Comparison of ENCODE assay signal across 33 cellular contexts in the genomic region with DNA sequence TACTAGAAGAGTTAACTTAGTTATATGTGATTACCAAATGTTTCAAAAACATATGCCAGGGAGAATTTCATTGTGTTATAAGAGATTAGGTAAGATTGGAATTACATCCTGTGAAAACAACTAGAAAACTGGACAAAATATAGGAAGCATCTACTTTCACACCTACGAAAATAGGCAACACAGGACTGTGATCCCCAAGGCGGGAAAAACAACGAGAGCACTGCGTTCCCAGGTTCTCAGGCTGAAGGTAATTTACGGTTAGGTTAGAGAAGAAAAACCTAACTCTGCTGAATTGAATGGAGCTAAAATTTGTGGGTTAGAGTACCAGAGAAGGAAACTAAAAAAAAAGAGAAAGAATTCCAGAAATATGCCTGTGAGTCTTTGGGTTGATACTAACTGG. TPM values are rescaled to one million over a fixed set of nuclear protein-coding genes. Genes with fewer than 3 reads are reported as not detected.
"Had no signal": no experiment of that assay in that cellular context is flagged by ENCODE, and none has a peak within 500 bp of the region (broad histone marks: within the 10 kb centered on the region; RNA-seq: fewer than 3 reads in every experiment).

No MANE protein-coding gene starts in this region.

- H3K4me1 Mint-ChIP-seq: naive thymus-derived CD8-positive, alpha-beta T cell; stimulated activated memory B cell treated with anti-CD40 and anti-IgM and Interleukin-4, amounts not matched to agents 10 μg/mL and 1 μg/mL and 100 μg/mL, for 72 hours; stimulated activated naive CD8-positive, alpha-beta T cell treated with anti-CD3 and anti-CD28 coated beads, Interleukin-15, amount 100 ng/mL, for 72 hours had no signal

- ATAC-seq: naive thymus-derived CD8-positive, alpha-beta T cell; natural killer cell treated with Interleukin-12 subunit alpha and Interleukin-12 subunit beta and Interleukin-15 and Interleukin-18, amount 100 ng/mL, for 72 hours; psoas muscle; right cardiac atrium; sciatic nerve; stimulated activated memory B cell treated with anti-CD40 and anti-IgM and Interleukin-4, amounts not matched to agents 10 μg/mL and 1 μg/mL and 100 μg/mL, for 72 hours; stimulated activated naive CD8-positive, alpha-beta T cell treated with anti-CD3 and anti-CD28 coated beads, Interleukin-15, amount 100 ng/mL, for 72 hours; stimulated activated naive CD8-positive, alpha-beta T cell treated with anti-CD3 and anti-CD28 coated beads, Interleukin-15, Interleukin-2, amounts not matched to agents 100 U/mL and 50 U/mL, for 24 hours; upper lobe of right lung had no signal

- H3K4me3 Mint-ChIP-seq: naive thymus-derived CD8-positive, alpha-beta T cell; natural killer cell treated with Interleukin-12 subunit alpha and Interleukin-12 subunit beta and Interleukin-15 and Interleukin-18, amount 100 ng/mL, for 72 hours; nephron progenitor cell; neural crest cell; stimulated activated memory B cell treated with anti-CD40 and anti-IgM and Interleukin-4, amounts not matched to agents 10 μg/mL and 1 μg/mL and 100 μg/mL, for 72 hours; stimulated activated naive CD8-positive, alpha-beta T cell treated with anti-CD3 and anti-CD28 coated beads, Interleukin-15, amount 100 ng/mL, for 72 hours; type B pancreatic cell had no signal

- H3K9me3 ChIP-seq: ovary, psoas muscle, spleen, suprapubic skin, testis, tibial artery, transverse colon, upper lobe of right lung, uterus had no signal

- H3K4me2 ChIP-seq: smooth muscle cell had no signal

- H3K27me3 ChIP-seq: ovary, spleen, suprapubic skin, testis, tibial artery, transverse colon, upper lobe of right lung, uterus had no signal

- H3K4me3 ChIP-seq: ovary, psoas muscle, skin epidermis, smooth muscle cell, spleen, suprapubic skin, testis, tibial artery, transverse colon, upper lobe of right lung, uterus had no signal

- H3K79me2 ChIP-seq: parathyroid adenoma had no signal

- H3K27ac Mint-ChIP-seq: naive thymus-derived CD8-positive, alpha-beta T cell; natural killer cell treated with Interleukin-12 subunit alpha and Interleukin-12 subunit beta and Interleukin-15 and Interleukin-18, amount 100 ng/mL, for 72 hours; nephron progenitor cell; progenitor cell of endocrine pancreas; stimulated activated memory B cell treated with anti-CD40 and anti-IgM and Interleukin-4, amounts not matched to agents 10 μg/mL and 1 μg/mL and 100 μg/mL, for 72 hours; stimulated activated naive CD8-positive, alpha-beta T cell treated with anti-CD3 and anti-CD28 coated beads, Interleukin-15, amount 100 ng/mL, for 72 hours; type B pancreatic cell had no signal

- H3K27ac ChIP-seq: ovary, parathyroid adenoma, psoas muscle, skin epidermis, spleen, suprapubic skin, testis, tibial artery, transverse colon, upper lobe of right lung, uterus had no signal

- H3K4me1 ChIP-seq: psoas muscle, spleen, suprapubic skin, testis, tibial artery, upper lobe of right lung, uterus had no signal

- H2AFZ ChIP-seq: parathyroid adenoma had no signal

- H3K36me3 Mint-ChIP-seq: naive thymus-derived CD8-positive, alpha-beta T cell; natural killer cell treated with Interleukin-12 subunit alpha and Interleukin-12 subunit beta and Interleukin-15 and Interleukin-18, amount 100 ng/mL, for 72 hours; stimulated activated memory B cell treated with anti-CD40 and anti-IgM and Interleukin-4, amounts not matched to agents 10 μg/mL and 1 μg/mL and 100 μg/mL, for 72 hours; type B pancreatic cell had no signal

- H3K9me3 Mint-ChIP-seq: naive thymus-derived CD8-positive, alpha-beta T cell; natural killer cell treated with Interleukin-12 subunit alpha and Interleukin-12 subunit beta and Interleukin-15 and Interleukin-18, amount 100 ng/mL, for 72 hours; nephron progenitor cell; neural crest cell; stimulated activated memory B cell treated with anti-CD40 and anti-IgM and Interleukin-4, amounts not matched to agents 10 μg/mL and 1 μg/mL and 100 μg/mL, for 72 hours; stimulated activated naive CD8-positive, alpha-beta T cell treated with anti-CD3 and anti-CD28 coated beads, Interleukin-15, amount 100 ng/mL, for 72 hours; type B pancreatic cell had no signal

- H3K27me3 Mint-ChIP-seq: progenitor cell of endocrine pancreas; stimulated activated naive CD8-positive, alpha-beta T cell treated with anti-CD3 and anti-CD28 coated beads, Interleukin-15, amount 100 ng/mL, for 72 hours; type B pancreatic cell had no signal

- H3K9ac ChIP-seq: parathyroid adenoma had no signal

- H3K36me3 ChIP-seq: ovary, spleen, suprapubic skin, tibial artery, transverse colon, upper lobe of right lung, uterus had no signal

- DNase-seq: naive thymus-derived CD8-positive, alpha-beta T cell; nephron progenitor cell; occipital lobe; ovary; posterior cingulate gyrus; psoas muscle; right cardiac atrium; spleen; stimulated activated CD4-positive, alpha-beta T cell treated with anti-CD3 and anti-CD28 coated beads, Interleukin-12 subunit alpha, Interleukin-12 subunit beta, amount 100 ng/mL, for 4 hours; stimulated activated CD4-positive, alpha-beta T cell treated with anti-CD3 and anti-CD28 coated beads, Interleukin-1b, Interleukin-23, amount 100 ng/mL, for 48 hours; stimulated activated CD4-positive, alpha-beta T cell treated with anti-CD3 and anti-CD28 coated beads, Interleukin-4, amount 100 ng/mL, for 1 hour; stimulated activated CD4-positive, alpha-beta T cell treated with anti-CD3 and anti-CD28 coated beads, Interleukin-4, amount 100 ng/mL, for 4 hours; stimulated activated CD8-positive, alpha-beta memory T cell treated with anti-CD3 and anti-CD28 coated beads, Interleukin-4, amount 100 ng/mL, for 48 hours; stimulated activated naive CD4-positive, alpha-beta T cell; stimulated activated naive CD8-positive, alpha-beta T cell treated with anti-CD3 and anti-CD28 coated beads, Interleukin-15, amount 100 ng/mL, for 72 hours; stimulated activated naive CD8-positive, alpha-beta T cell treated with anti-CD3 and anti-CD28 coated beads, Interleukin-15, Interleukin-2, amounts not matched to agents 100 U/mL and 50 U/mL, for 24 hours; substantia nigra; testis; tibial artery; transverse colon; upper lobe of right lung; uterus had no signal

RNA-seq across cellular contexts. Expression of a gene that starts 28.4 kb away (rescaled TPM):
- total RNA-seq: naive thymus-derived CD8-positive, alpha-beta T cell; natural killer cell treated with Interleukin-12 subunit alpha and Interleukin-12 subunit beta and Interleukin-15 and Interleukin-18, amount 100 ng/mL, for 72 hours; neural crest cell; osteoblast; progenitor cell of endocrine pancreas; psoas muscle; right cardiac atrium; sciatic nerve; smooth muscle cell; spleen; transverse colon; upper lobe of right lung had no signal
- polyA plus RNA-seq: naive thymus-derived CD8-positive, alpha-beta T cell; ovary; psoas muscle; right cardiac atrium; smooth muscle cell had no signal
